Comparison of ENCODE assay signal across 8 cellular contexts in the genomic region with DNA sequence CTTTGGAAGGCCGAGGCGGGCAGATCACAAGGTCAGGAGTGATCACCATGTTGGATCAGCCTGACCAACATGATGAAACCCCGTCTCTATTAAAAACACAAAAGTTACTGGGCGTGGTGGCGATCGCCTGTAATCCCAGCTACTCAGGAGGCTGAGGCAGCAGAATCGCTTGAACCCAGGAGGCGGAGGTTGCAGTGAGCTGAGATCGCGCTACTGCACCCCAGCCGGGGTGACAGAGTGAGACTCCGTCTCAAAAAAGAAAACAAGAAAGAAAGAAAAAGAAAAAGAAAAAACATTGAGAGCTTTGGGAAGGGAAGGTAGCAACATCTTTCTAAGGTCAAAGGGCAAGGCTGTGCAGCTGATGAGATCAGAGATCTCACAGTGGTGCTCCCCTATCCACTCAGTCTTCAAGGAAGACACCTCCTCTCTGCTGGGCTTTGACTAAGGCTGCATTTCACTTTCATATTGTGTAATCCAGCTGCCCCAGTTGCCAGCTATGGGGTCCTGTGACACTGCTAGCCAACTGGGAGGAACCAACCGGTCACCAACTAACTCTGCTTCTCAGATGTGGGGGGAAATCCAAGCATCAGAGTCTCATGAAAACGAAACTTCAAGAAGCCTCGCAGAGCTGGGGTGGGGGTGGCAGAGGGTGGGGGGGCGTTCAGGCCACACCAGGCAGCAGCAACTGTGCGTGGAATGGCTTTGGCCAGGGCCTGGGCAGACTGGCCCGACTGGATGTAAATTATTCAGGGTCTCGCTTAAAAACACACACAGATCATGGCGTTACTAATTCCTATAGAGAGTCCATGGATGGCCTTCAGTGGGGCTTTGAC. TPM values are rescaled to one million over a fixed set of nuclear protein-coding genes. Genes with fewer than 3 reads are reported as not detected.
DNase-seq lines count a peak whose midpoint lies in the region; ATAC-seq and TF ChIP-seq lines count a peak whose summit lies in the region.

No MANE protein-coding gene starts in this region.

- H3K27ac ChIP-seq in osteoblast (ENCODE audit: low read depth, low read length) = no peak overlapping the region

- no peaks in the 10 kb centered on the region for H3K27me3 ChIP-seq in osteoblast (ENCODE audit: insufficient read depth, low read length)

- no peak for TF ChIP-seq CTCF in epithelial cell of proximal tubule (conservative IDR thresholded peaks at IDR 0.05; ENCODE audit: low read depth, low read length)
- TF ChIP-seq CTCF in osteoblast (IDR thresholded peaks at IDR 0.05; ENCODE audit: extremely low read depth, low read depth, low read length) = no peak

- H3K4me3 ChIP-seq in epithelial cell of proximal tubule (ENCODE audit: low read depth, low read length) (peak overlapping the region; percentile 93), osteoblast (ENCODE audit: insufficient read depth, low read length) (peak overlapping the region; percentile 87)

- no peaks in the 10 kb centered on the region for H3K9me3 ChIP-seq in osteoblast (ENCODE audit: low read depth, low read length)

- H3K4me2 ChIP-seq in osteoblast (ENCODE audit: insufficient read depth, low read length) = peak overlapping the region; percentile 84

- DNase-seq in Ammon's horn (ENCODE audit: low spot score) (peak; percentile 62), epithelial cell of proximal tubule (ENCODE audit: low read depth) (no peak), osteoblast (ENCODE audit: insufficient read length, low spot score, missing footprints) (peak; percentile 79), ureter (ENCODE audit: low spot score) (peak; percentile 64), NCI-H510A treated with DMSO at 0.1 percent for 48 hours (lab: John Stamatoyannopoulos, UW) (no peak)
- DNase-seq in activated CD4-positive, alpha-beta T cell treated with anti-CD3 and anti-CD28 coated beads, Interleukin-2, amount 50 U/mL, for 1 hour = peak; percentile 6

- ATAC-seq in GM19455 (IDR thresholded peaks at IDR 0.05; ENCODE audit: unreplicated experiment) = peak; percentile 32
- ATAC-seq in HG03565 (IDR thresholded peaks at IDR 0.05; ENCODE audit: unreplicated experiment) = peak; percentile 62

- H3K36me3 ChIP-seq in osteoblast (ENCODE audit: insufficient read depth, low read length) = no peaks in the 10 kb centered on the region

- H2AFZ ChIP-seq in osteoblast (ENCODE audit: low read length) = peak overlapping the region; percentile 73

- H4K20me1 ChIP-seq in osteoblast (ENCODE audit: insufficient read depth, low read length) = no peaks in the 10 kb centered on the region

- no peaks in the 10 kb centered on the region for H3K4me1 ChIP-seq in osteoblast (ENCODE audit: insufficient read depth, low read length)

- H3K79me2 ChIP-seq in osteoblast (ENCODE audit: insufficient read depth, low read length) = no peaks in the 10 kb centered on the region

RNA-seq across cellular contexts. Expression of gene IL15RA, which starts 1.5 kb away (rescaled TPM):
- 12.5 and 24.5 TPM in 2 replicates for total RNA-seq in epithelial cell of proximal tubule
- 1.1 and 1.2 TPM in 2 replicates for total RNA-seq in osteoblast
- 13.5 TPM for total RNA-seq in ureter

Comparison
In these comparisons a context has a peak if more than half of its experiments do, and no peak if none do; other contexts are left out.
1. DNase-seq: peak in Ammon's horn (single experiment), activated CD4-positive, alpha-beta T cell treated with anti-CD3 and anti-CD28 coated beads, Interleukin-2, amount 50 U/mL, for 1 hour (single experiment), osteoblast (single experiment) and ureter (single experiment); none in epithelial cell of proximal tubule (single experiment) and NCI-H510A treated with DMSO at 0.1 percent for 48 hours (single experiment).